Comparison of ENCODE assay signal across 18 cellular contexts in genomic region chr13:39054112-39054511, GRCh38. TPM values are rescaled to one million over a fixed set of nuclear protein-coding genes. Genes with fewer than 3 reads are reported as not detected.
A peak's percentile ranks its signal among the peaks of the same experiment; 100 is the strongest.
DNase-seq lines count a peak whose midpoint lies in the region; ATAC-seq and FAIRE-seq lines count a peak whose summit lies in the region.
"Had no signal": no experiment of that assay in that cellular context is flagged by ENCODE, and none has a peak within 500 bp of the region (broad histone marks: within the 10 kb centered on the region; RNA-seq: fewer than 3 reads in every experiment).

No MANE protein-coding gene starts in this region.

- no peak overlapping the region for H4K8ac ChIP-seq in trophoblast cell (ENCODE audit: low read depth, low read length)

- ATAC-seq in GM21717 (IDR thresholded peaks at IDR 0.05; ENCODE audit: unreplicated experiment), result peak; percentile 63
- ATAC-seq: A549 had no signal

- no peaks in the 10 kb centered on the region for H3K4me1 ChIP-seq in trophoblast cell (ENCODE audit: control insufficient read depth in 1 of 2, insufficient read depth in 2 of 2, low read length in 2 of 2)
- H3K4me1 ChIP-seq: A549 had no signal

- no peak overlapping the region for H3K14ac ChIP-seq in trophoblast cell (ENCODE audit: low read length)

- H3K36me3 ChIP-seq in trophoblast cell (ENCODE audit: control insufficient read depth in 1 of 2, insufficient read depth in 2 of 2, low read length in 2 of 2), result no peaks in the 10 kb centered on the region

- no peaks in the 10 kb centered on the region for H3K79me1 ChIP-seq in trophoblast cell (ENCODE audit: low read length)

- no peak overlapping the region for H3K4ac ChIP-seq in trophoblast cell (ENCODE audit: low read depth, low read length)

- no peak overlapping the region for H3K9ac ChIP-seq in trophoblast cell (ENCODE audit: low read length)

- no peaks in the 10 kb centered on the region for H3K79me2 ChIP-seq in trophoblast cell (ENCODE audit: control insufficient read depth, insufficient read depth, low read length, poor library complexity)

- H3K27me3 ChIP-seq in trophoblast cell (ENCODE audit: insufficient read depth, low read length), result no peaks in the 10 kb centered on the region

- H2BK12ac ChIP-seq in trophoblast cell (ENCODE audit: low read length), result no peak overlapping the region

- no peak overlapping the region for H2BK120ac ChIP-seq in trophoblast cell (ENCODE audit: insufficient read depth, low read length, poor library complexity)

- H3K23ac ChIP-seq in trophoblast cell (ENCODE audit: low read length), result no peak overlapping the region

- H3K27ac ChIP-seq in trophoblast cell (ENCODE audit: low read depth, low read length), result no peak overlapping the region
- H3K27ac ChIP-seq: A549 had no signal

- DNase-seq in Ammon's horn (ENCODE audit: low spot score) (peak; percentile 12), NCI-H69 (lab: John Stamatoyannopoulos, UW) (peak; percentile 70), medulla oblongata (ENCODE audit: extremely low spot score) (peak; percentile 18), trophoblast cell (no peak), DMS153 (lab: John Stamatoyannopoulos, UW) (no peak), NCI-H526 (lab: John Stamatoyannopoulos, UW) (no peak), HTR-8/SVneo (ENCODE audit: insufficient read length, low spot score) (no peak)
- DNase-seq: DMS 273 treated with DMSO at 0.1 percent for 48 hours, GF-D8, GOT3, MV-4-11, NCI-H1417, NCI-H2029, NCI-H2227 treated with DMSO at 0.1 percent for 48 hours, NCI-H524, SHP77 treated with DMSO at 0.1 percent for 48 hours had no signal

- no peak overlapping the region for H3K4me3 ChIP-seq in trophoblast cell (ENCODE audit: low read depth, low read length)
- H3K4me3 ChIP-seq: A549 had no signal

- H2AFZ ChIP-seq in trophoblast cell (ENCODE audit: insufficient read depth, low read length, poor library complexity), result no peak overlapping the region

- H2BK5ac ChIP-seq in trophoblast cell (ENCODE audit: low read depth, low read length, poor library complexity), result no peak overlapping the region

- no CpG with 5 or more reads among the region's 3 CpGs for WGBS in trophoblast cell (ENCODE audit: extremely low coverage, insufficient coverage, insufficient read length)

- FAIRE-seq in HTR-8/SVneo (lab: Jason Lieb, UNC), result no peak
- FAIRE-seq: A549 had no signal

- no peaks in the 10 kb centered on the region for H3K9me3 ChIP-seq in trophoblast cell (ENCODE audit: insufficient read depth, low read depth, low read length)
- H3K9me3 ChIP-seq: A549 had no signal

- no peak overlapping the region for H4K91ac ChIP-seq in trophoblast cell (ENCODE audit: low read depth, low read length)

- no peak overlapping the region for H4K12ac ChIP-seq in trophoblast cell (ENCODE audit: low read depth, low read length)

- no peak overlapping the region for H3K4me2 ChIP-seq in trophoblast cell (ENCODE audit: low read length)
- H3K4me2 ChIP-seq: A549 had no signal

- no peak overlapping the region for H3K18ac ChIP-seq in trophoblast cell (ENCODE audit: low read length)

- H2AK5ac ChIP-seq in trophoblast cell (ENCODE audit: low read length), result no peak overlapping the region

RNA-seq across cellular contexts. Expression of gene NHLRC3, which starts 15.9 kb away (rescaled TPM):
- polyA plus RNA-seq in trophoblast cell (2013), result 8.6 and 10.2 TPM in 2 replicates

RNA-seq across cellular contexts. Expression of gene PROSER1, which starts 16.2 kb away (rescaled TPM):
- 96.3 and 106 TPM in 2 replicates for polyA plus RNA-seq in trophoblast cell (2013)

Comparison
In these comparisons a context has a peak if more than half of its experiments do, and no peak if none do; other contexts are left out.
1. DNase-seq: peak in Ammon's horn (single experiment), NCI-H69 (single experiment) and medulla oblongata (single experiment); none in trophoblast cell (0 of 2), DMS153 (single experiment), NCI-H526 (0 of 2) and HTR-8/SVneo (single experiment).